1 cellular context compared by ENCODE assay signal in the genomic region with DNA sequence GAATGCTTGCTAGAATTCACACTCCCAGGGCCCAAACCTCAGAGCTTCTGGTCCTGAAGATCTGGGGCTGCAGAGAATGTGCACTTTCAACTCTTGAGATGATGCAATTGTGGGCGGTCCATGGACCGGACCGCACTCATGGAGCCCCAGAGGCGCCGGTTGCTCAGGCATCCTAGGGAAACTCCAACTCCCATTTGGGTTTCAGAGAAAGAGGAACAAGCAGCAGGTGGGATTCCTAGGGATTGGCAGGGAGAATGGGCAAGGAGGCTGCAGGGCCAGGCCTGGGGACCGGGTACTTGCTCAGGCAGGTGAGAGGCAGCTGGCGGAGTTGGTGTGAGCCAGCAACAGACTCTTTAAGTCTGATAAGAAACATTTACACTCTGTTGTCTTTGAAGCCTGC.
TF ChIP-seq lines count a peak whose summit lies in the region.

No MANE protein-coding gene starts in this region.

TF ChIP-seq in HepG2, 621 proteins besides CTCF, POLR2A, EP300 and RAD21 (continued from another document and continues in another):
- TF ChIP-seq, protein P1, sequence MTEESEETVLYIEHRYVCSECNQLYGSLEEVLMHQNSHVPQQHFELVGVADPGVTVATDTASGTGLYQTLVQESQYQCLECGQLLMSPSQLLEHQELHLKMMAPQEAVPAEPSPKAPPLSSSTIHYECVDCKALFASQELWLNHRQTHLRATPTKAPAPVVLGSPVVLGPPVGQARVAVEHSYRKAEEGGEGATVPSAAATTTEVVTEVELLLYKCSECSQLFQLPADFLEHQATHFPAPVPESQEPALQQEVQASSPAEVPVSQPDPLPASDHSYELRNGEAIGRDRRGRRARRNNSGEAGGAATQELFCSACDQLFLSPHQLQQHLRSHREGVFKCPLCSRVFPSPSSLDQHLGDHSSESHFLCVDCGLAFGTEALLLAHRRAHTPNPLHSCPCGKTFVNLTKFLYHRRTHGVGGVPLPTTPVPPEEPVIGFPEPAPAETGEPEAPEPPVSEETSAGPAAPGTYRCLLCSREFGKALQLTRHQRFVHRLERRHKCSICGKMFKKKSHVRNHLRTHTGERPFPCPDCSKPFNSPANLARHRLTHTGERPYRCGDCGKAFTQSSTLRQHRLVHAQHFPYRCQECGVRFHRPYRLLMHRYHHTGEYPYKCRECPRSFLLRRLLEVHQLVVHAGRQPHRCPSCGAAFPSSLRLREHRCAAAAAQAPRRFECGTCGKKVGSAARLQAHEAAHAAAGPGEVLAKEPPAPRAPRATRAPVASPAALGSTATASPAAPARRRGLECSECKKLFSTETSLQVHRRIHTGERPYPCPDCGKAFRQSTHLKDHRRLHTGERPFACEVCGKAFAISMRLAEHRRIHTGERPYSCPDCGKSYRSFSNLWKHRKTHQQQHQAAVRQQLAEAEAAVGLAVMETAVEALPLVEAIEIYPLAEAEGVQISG (CRISPR knock-in tag; IDR thresholded peaks at IDR 0.05): peak; percentile 55; the same call in 1 of the 2 replicates
- TF ChIP-seq MAFK (conservative IDR thresholded peaks at IDR 0.05 in 1 of 2, IDR thresholded peaks at IDR 0.05 in 1 of 2; ENCODE audit: low read length in 2 of 2): no peak
- TF ChIP-seq PRPF4 (IDR thresholded peaks at IDR 0.05; ENCODE audit: low read depth, low read length, poor library complexity, severe bottlenecking): no peak
- no peak for TF ChIP-seq ZNF20 (CRISPR knock-in tag; IDR thresholded peaks at IDR 0.05)
- no peak for TF ChIP-seq HNF1A (IDR thresholded peaks at IDR 0.05; ENCODE audit: low read depth)
- no peak for TF ChIP-seq HNF1A (CRISPR knock-in tag; IDR thresholded peaks at IDR 0.05; ENCODE audit: borderline replicate concordance)
- TF ChIP-seq ZNF816 (CRISPR knock-in tag; IDR thresholded peaks at IDR 0.05; ENCODE audit: borderline replicate concordance): no peak
- TF ChIP-seq BCL6 (CRISPR knock-in tag; IDR thresholded peaks at IDR 0.05): peak; percentile 51; the same call in 1 of the 2 replicates
- no peak for TF ChIP-seq GLI4 (CRISPR knock-in tag; IDR thresholded peaks at IDR 0.05; ENCODE audit: borderline replicate concordance)
- no peak for TF ChIP-seq ZNF589 (CRISPR knock-in tag; conservative IDR thresholded peaks at IDR 0.05)
- TF ChIP-seq ZSCAN22 (CRISPR knock-in tag; IDR thresholded peaks at IDR 0.05): no peak
- no peak for TF ChIP-seq ESRRA (CRISPR knock-in tag; IDR thresholded peaks at IDR 0.05; ENCODE audit: low read depth)
- no peak for TF ChIP-seq ZNF468 (CRISPR knock-in tag; IDR thresholded peaks at IDR 0.05)
- peak; percentile 58 for TF ChIP-seq ZMYM4 (CRISPR knock-in tag; IDR thresholded peaks at IDR 0.05)
- TF ChIP-seq ZNF772 (CRISPR knock-in tag; IDR thresholded peaks at IDR 0.05): no peak
- 0 out of 2 replicates have a peak, but pooled peaks have one; percentile 14 for TF ChIP-seq ZNF629 (CRISPR knock-in tag; conservative IDR thresholded peaks at IDR 0.05)
- no peak for TF ChIP-seq FOXM1 (CRISPR knock-in tag; IDR thresholded peaks at IDR 0.05)
- no peak for TF ChIP-seq HOXA5 (CRISPR knock-in tag; IDR thresholded peaks at IDR 0.05)
- TF ChIP-seq, protein P2, sequence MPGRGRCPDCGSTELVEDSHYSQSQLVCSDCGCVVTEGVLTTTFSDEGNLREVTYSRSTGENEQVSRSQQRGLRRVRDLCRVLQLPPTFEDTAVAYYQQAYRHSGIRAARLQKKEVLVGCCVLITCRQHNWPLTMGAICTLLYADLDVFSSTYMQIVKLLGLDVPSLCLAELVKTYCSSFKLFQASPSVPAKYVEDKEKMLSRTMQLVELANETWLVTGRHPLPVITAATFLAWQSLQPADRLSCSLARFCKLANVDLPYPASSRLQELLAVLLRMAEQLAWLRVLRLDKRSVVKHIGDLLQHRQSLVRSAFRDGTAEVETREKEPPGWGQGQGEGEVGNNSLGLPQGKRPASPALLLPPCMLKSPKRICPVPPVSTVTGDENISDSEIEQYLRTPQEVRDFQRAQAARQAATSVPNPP (CRISPR knock-in tag; IDR thresholded peaks at IDR 0.05): no peak
- TF ChIP-seq, protein P3, sequence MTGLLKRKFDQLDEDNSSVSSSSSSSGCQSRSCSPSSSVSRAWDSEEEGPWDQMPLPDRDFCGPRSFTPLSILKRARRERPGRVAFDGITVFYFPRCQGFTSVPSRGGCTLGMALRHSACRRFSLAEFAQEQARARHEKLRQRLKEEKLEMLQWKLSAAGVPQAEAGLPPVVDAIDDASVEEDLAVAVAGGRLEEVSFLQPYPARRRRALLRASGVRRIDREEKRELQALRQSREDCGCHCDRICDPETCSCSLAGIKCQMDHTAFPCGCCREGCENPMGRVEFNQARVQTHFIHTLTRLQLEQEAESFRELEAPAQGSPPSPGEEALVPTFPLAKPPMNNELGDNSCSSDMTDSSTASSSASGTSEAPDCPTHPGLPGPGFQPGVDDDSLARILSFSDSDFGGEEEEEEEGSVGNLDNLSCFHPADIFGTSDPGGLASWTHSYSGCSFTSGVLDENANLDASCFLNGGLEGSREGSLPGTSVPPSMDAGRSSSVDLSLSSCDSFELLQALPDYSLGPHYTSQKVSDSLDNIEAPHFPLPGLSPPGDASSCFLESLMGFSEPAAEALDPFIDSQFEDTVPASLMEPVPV (CRISPR knock-in tag; IDR thresholded peaks at IDR 0.05): no peak
- no peak; the same call in 1 of the 2 replicates for TF ChIP-seq ZMYM2 (CRISPR knock-in tag; IDR thresholded peaks at IDR 0.05)
- peak; percentile 37; the same call in 1 of the 2 replicates for TF ChIP-seq ZNF350 (CRISPR knock-in tag; IDR thresholded peaks at IDR 0.05; ENCODE audit: borderline replicate concordance, low read depth)
- TF ChIP-seq ETS1 (CRISPR knock-in tag; IDR thresholded peaks at IDR 0.05): no peak
- TF ChIP-seq, protein P4, sequence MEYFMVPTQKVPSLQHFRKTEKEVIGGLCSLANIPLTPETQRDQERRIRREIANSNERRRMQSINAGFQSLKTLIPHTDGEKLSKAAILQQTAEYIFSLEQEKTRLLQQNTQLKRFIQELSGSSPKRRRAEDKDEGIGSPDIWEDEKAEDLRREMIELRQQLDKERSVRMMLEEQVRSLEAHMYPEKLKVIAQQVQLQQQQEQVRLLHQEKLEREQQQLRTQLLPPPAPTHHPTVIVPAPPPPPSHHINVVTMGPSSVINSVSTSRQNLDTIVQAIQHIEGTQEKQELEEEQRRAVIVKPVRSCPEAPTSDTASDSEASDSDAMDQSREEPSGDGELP (IDR thresholded peaks at IDR 0.05; ENCODE audit: borderline replicate concordance, low read depth): no peak
- TF ChIP-seq SAP130 (CRISPR knock-in tag; IDR thresholded peaks at IDR 0.05; ENCODE audit: low read depth): peak; percentile 41
- TF ChIP-seq HNRNPLL (IDR thresholded peaks at IDR 0.05; ENCODE audit: low read depth, low read length, poor library complexity, severe bottlenecking): no peak
- TF ChIP-seq JUND (CRISPR knock-in tag; IDR thresholded peaks at IDR 0.05): no peak
- TF ChIP-seq KLF13 (CRISPR knock-in tag; IDR thresholded peaks at IDR 0.05): no peak
- TF ChIP-seq HNF4G (IDR thresholded peaks at IDR 0.05; ENCODE audit: borderline replicate concordance, low read depth, low read length): peak; percentile 75
- TF ChIP-seq HNF4G (CRISPR knock-in tag; IDR thresholded peaks at IDR 0.05; ENCODE audit: borderline replicate concordance, low read depth): no peak
- no peak for TF ChIP-seq NFRKB (IDR thresholded peaks at IDR 0.05)
- no peak for TF ChIP-seq TFDP2 (CRISPR knock-in tag; IDR thresholded peaks at IDR 0.05)
- TF ChIP-seq SATB2 (CRISPR knock-in tag; IDR thresholded peaks at IDR 0.05): 0 out of 2 replicates have a peak, but pooled peaks have one; percentile 41
- TF ChIP-seq SCMH1 (CRISPR knock-in tag; IDR thresholded peaks at IDR 0.05; ENCODE audit: borderline replicate concordance): no peak
- no peak for TF ChIP-seq ZNF263 (CRISPR knock-in tag; IDR thresholded peaks at IDR 0.05)
- TF ChIP-seq, protein P5, sequence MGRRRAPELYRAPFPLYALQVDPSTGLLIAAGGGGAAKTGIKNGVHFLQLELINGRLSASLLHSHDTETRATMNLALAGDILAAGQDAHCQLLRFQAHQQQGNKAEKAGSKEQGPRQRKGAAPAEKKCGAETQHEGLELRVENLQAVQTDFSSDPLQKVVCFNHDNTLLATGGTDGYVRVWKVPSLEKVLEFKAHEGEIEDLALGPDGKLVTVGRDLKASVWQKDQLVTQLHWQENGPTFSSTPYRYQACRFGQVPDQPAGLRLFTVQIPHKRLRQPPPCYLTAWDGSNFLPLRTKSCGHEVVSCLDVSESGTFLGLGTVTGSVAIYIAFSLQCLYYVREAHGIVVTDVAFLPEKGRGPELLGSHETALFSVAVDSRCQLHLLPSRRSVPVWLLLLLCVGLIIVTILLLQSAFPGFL (CRISPR knock-in tag; IDR thresholded peaks at IDR 0.05): no peak
- TF ChIP-seq ISL2 (CRISPR knock-in tag; IDR thresholded peaks at IDR 0.05): 0 out of 2 replicates have a peak, but pooled peaks have one; percentile 36
- TF ChIP-seq SETDB1 (CRISPR knock-in tag; IDR thresholded peaks at IDR 0.05; ENCODE audit: borderline replicate concordance): no peak
- no peak for TF ChIP-seq ZFYVE20 (CRISPR knock-in tag; IDR thresholded peaks at IDR 0.05; ENCODE audit: borderline replicate concordance, low read depth)
- no peak for TF ChIP-seq SNAI1 (CRISPR knock-in tag; IDR thresholded peaks at IDR 0.05; ENCODE audit: borderline replicate concordance)
- no peak for TF ChIP-seq ZNF24 (IDR thresholded peaks at IDR 0.05)
- TF ChIP-seq ZSCAN31 (CRISPR knock-in tag; IDR thresholded peaks at IDR 0.05; ENCODE audit: low read depth): no peak
- TF ChIP-seq SMARCE1 (IDR thresholded peaks at IDR 0.05; ENCODE audit: borderline replicate concordance): no peak
- TF ChIP-seq, protein P6, sequence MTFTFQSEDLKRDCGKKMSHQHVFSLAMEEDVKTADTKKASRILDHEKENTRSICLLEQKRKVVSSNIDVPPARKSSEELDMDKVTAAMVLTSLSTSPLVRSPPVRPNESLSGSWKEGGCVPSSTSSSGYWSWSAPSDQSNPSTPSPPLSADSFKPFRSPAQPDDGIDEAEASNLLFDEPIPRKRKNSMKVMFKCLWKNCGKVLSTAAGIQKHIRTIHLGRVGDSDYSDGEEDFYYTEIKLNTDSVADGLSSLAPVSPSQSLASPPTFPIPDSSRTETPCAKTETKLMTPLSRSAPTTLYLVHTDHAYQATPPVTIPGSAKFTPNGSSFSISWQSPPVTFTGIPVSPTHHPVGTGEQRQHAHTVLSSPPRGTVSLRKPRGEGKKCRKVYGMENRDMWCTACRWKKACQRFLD (CRISPR knock-in tag; IDR thresholded peaks at IDR 0.05; ENCODE audit: borderline replicate concordance): no peak
- TF ChIP-seq SP5 (CRISPR knock-in tag; IDR thresholded peaks at IDR 0.05; ENCODE audit: borderline replicate concordance, low read depth): peak; percentile 77; the same call in 1 of the 2 replicates
- TF ChIP-seq ZBTB25 (CRISPR knock-in tag; IDR thresholded peaks at IDR 0.05): no peak
